Comparison of ENCODE assay signal across 16 cellular contexts in the genomic region with DNA sequence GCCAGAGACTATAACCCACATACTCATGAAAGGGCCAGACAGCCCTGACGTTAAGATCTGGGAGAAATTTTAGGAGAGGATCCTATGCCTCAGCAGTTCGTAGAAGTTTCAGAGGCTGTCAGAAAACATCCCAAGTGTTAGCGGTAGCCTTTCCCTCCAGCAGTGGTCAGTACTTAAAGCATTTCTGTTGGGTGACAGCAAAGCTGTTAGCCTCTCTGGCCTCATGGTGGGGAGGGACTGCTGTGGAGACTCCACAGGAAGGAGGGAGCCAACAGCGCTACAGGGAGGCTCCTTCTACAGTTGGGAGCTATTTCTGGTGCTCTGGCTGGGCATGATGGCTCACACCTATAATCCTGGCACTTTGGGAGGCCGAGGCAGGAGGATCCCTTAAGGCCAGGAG. TPM values are rescaled to one million over a fixed set of nuclear protein-coding genes. Genes with fewer than 3 reads are reported as not detected.
A peak's percentile ranks its signal among the peaks of the same experiment; 100 is the strongest.
DNase-seq lines count a peak whose midpoint lies in the region; ATAC-seq and TF ChIP-seq lines count a peak whose summit lies in the region.
"Had no signal": no experiment of that assay in that cellular context is flagged by ENCODE, and none has a peak within 500 bp of the region (broad histone marks: within the 10 kb centered on the region; RNA-seq: fewer than 3 reads in every experiment).

No MANE protein-coding gene starts in this region.

- CTCF ChIA-PET in mammary epithelial cell (lab: Charles Lee; ENCODE audit: low non-redundant PET): interaction anchor here (0.6 kb wide), 2 partner anchors 177 to 181 kb away, joined by 5 to 6 read pairs; a partner anchor contains a TSS

- no peak overlapping the region for H2AFZ ChIP-seq in mammary epithelial cell (ENCODE audit: low read depth, low read length)
- H2AFZ ChIP-seq: parathyroid adenoma had no signal

- in situ Hi-C loops in mammary epithelial cell (cut with MboI; ENCODE audit: low sequenced_read_pairs in 2 of 2): loop anchor here in 1 of 2 donors (5.0 to 25.0 kb wide), 2 partner anchors 178 to 313 kb away; a partner anchor contains a TSS

- no peak overlapping the region for H2AK5ac ChIP-seq in mesendoderm (ENCODE audit: low read length)

- TF ChIP-seq CTCF in natural killer cell (IDR thresholded peaks at IDR 0.05) (no peak), mammary epithelial cell (conservative IDR thresholded peaks at IDR 0.05 in 1 of 2, IDR thresholded peaks at IDR 0.05 in 1 of 2; ENCODE audit: extremely low read depth in 1 of 2, insufficient read depth in 1 of 2, low read depth in 1 of 2, low read length in 2 of 2) (no peak), upper lobe of right lung (IDR thresholded peaks at IDR 0.05) (no peak)

- H3K23ac ChIP-seq in mesendoderm (ENCODE audit: low read length): no peak overlapping the region

- H2BK5ac ChIP-seq in mesendoderm (ENCODE audit: low read length): peak overlapping the region; percentile 48

- H3K9me3 ChIP-seq in mammary epithelial cell (replicated peaks; ENCODE audit: insufficient read depth, low read length) (no peaks in the 10 kb centered on the region), upper lobe of right lung (no peaks in the 10 kb centered on the region)
- H3K9me3 ChIP-seq: ascending aorta had no signal

- dilution Hi-C loops in mammary epithelial cell (cut with HindIII; ENCODE audit: low sequenced_read_pairs): no loop called here

- peak overlapping the region; percentile 53 for H3K56ac ChIP-seq in mesendoderm (ENCODE audit: low read length)

- H3K4me2 ChIP-seq in mammary epithelial cell (ENCODE audit: insufficient read depth, low read depth, low read length): peak overlapping the region; percentile 73
- H3K4me2 ChIP-seq in mesendoderm (ENCODE audit: low read length): no peak overlapping the region

- H3K4me1 Mint-ChIP-seq in natural killer cell: peaks cover 4 to 7% of the 10 kb centered on the region in 2 donors
- H3K4me1 Mint-ChIP-seq in natural killer cell treated with Interleukin-12 subunit alpha and Interleukin-12 subunit beta and Interleukin-15 and Interleukin-18, amount 100 ng/mL, for 72 hours (ENCODE audit: low read depth in 2 of 2): peaks cover 0 to under 1% of the 10 kb centered on the region in 2 donors
- peaks cover 0 to 5% (median 2%) of the 10 kb centered on the region in 4 donors for H3K4me1 Mint-ChIP-seq in naive thymus-derived CD8-positive, alpha-beta T cell

- H3K4ac ChIP-seq in mesendoderm (ENCODE audit: low read depth, low read length): peak overlapping the region; percentile 87

- 100% methylated on average over 3 of the region's 5 CpGs for WGBS in mammary epithelial cell (ENCODE audit: low coverage, missing lambda C conversion rate)
- WGBS in mesendoderm (ENCODE audit: extremely low coverage, insufficient coverage, low lambda C conversion rate): no CpG with 5 or more reads among the region's 5 CpGs

- peaks cover 5% of the 10 kb centered on the region for H3K79me1 ChIP-seq in mesendoderm (ENCODE audit: low read length)

- POLR2A ChIA-PET in naive thymus-derived CD8-positive, alpha-beta T cell (lab: Charles Lee): no interaction called here

- H3K36me3 ChIP-seq in mammary epithelial cell (ENCODE audit: insufficient read depth, low read length) (peaks cover 4% of the 10 kb centered on the region), mesendoderm (ENCODE audit: control insufficient read depth, insufficient read depth, low read length) (peaks cover 9% of the 10 kb centered on the region), upper lobe of right lung (peaks cover 48% of the 10 kb centered on the region)

- intact Hi-C loops in natural killer cell (cut with micrococcal nuclease) (loop anchor here (5.0 kb wide), 4 partner anchors 38 to 333 kb away; a partner anchor contains a TSS), mammary epithelial cell (cut with micrococcal nuclease) (loop anchor here (5.0 kb wide), 1 partner anchor 163 kb away; a partner anchor contains a TSS), upper lobe of right lung (cut with DNase I) (loop anchor here (5.0 kb wide), 1 partner anchor 163 kb away; a partner anchor contains a TSS)

- BruUV-seq in mammary epithelial cell (replicated peaks; lab: Mats Ljungman, UMichigan): no TSS peak

- H3K9ac ChIP-seq in mammary epithelial cell (ENCODE audit: insufficient read depth, low read length): no peak overlapping the region
- H3K9ac ChIP-seq in mesendoderm (ENCODE audit: low read length): peak overlapping the region; percentile 7
- H3K9ac ChIP-seq: parathyroid adenoma had no signal

- H4K8ac ChIP-seq in mesendoderm (ENCODE audit: low read depth, low read length): no peak overlapping the region

- DNase-seq in natural killer cell: no peak
- DNase-seq in natural killer cell treated with Interleukin-12 subunit alpha and Interleukin-12 subunit beta and Interleukin-15 and Interleukin-18, amount 100 ng/mL, for 72 hours (ENCODE audit: low spot score): no peak
- DNase-seq in mammary epithelial cell: no peak
- peak; percentile 65 for DNase-seq in mesendoderm
- DNase-seq in upper lobe of right lung: no peak
- no peak for DNase-seq in NCI-H526 (lab: John Stamatoyannopoulos, UW)
- no peak for DNase-seq in naive thymus-derived CD8-positive, alpha-beta T cell
- DNase-seq: AML-193, DMS153, HFFc6, NCI-H1930, NCI-H748 treated with DMSO at 0.1 percent for 48 hours had no signal

- no peak overlapping the region for H2BK15ac ChIP-seq in mesendoderm (replicated peaks; ENCODE audit: low read depth)

- H3K18ac ChIP-seq in mesendoderm (ENCODE audit: low read length): peak overlapping the region; percentile 81

- H3K4me3 Mint-ChIP-seq in natural killer cell: no peak overlapping the region
- H3K4me3 Mint-ChIP-seq in natural killer cell treated with Interleukin-12 subunit alpha and Interleukin-12 subunit beta and Interleukin-15 and Interleukin-18, amount 100 ng/mL, for 72 hours: no peak overlapping the region
- no peak overlapping the region for H3K4me3 Mint-ChIP-seq in naive thymus-derived CD8-positive, alpha-beta T cell
- H3K4me3 Mint-ChIP-seq: HFFc6; T-helper 1 cell treated with Interleukin-12 subunit alpha and Interleukin-12 subunit beta and Interleukin-4 antibody, amounts not matched to agents 30 μg/mL and 1 μg/mL, for 36 hours had no signal

- H3K27me3 Mint-ChIP-seq in natural killer cell (ENCODE audit: low read depth in 2 of 2): no peaks in the 10 kb centered on the region
- H3K27me3 Mint-ChIP-seq in natural killer cell treated with Interleukin-12 subunit alpha and Interleukin-12 subunit beta and Interleukin-15 and Interleukin-18, amount 100 ng/mL, for 72 hours: no peaks in the 10 kb centered on the region
- H3K27me3 Mint-ChIP-seq in naive thymus-derived CD8-positive, alpha-beta T cell: no peaks in the 10 kb centered on the region

- H4K20me1 ChIP-seq in mammary epithelial cell (ENCODE audit: insufficient read depth, low read length): no peaks in the 10 kb centered on the region

- no peak overlapping the region for H4K5ac ChIP-seq in mesendoderm (ENCODE audit: low read length)

- ATAC-seq in natural killer cell (no peak), upper lobe of right lung (no peak), GM21390 (IDR thresholded peaks at IDR 0.05; ENCODE audit: unreplicated experiment) (no peak)
- no peak for ATAC-seq in natural killer cell treated with Interleukin-12 subunit alpha and Interleukin-12 subunit beta and Interleukin-15 and Interleukin-18, amount 100 ng/mL, for 72 hours
- ATAC-seq in naive thymus-derived CD8-positive, alpha-beta T cell: no peak

- H3K27ac ChIP-seq in mammary epithelial cell (ENCODE audit: insufficient read depth, low read depth, low read length) (peak overlapping the region; percentile 19), mesendoderm (ENCODE audit: low read depth, low read length) (peak overlapping the region; percentile 86), upper lobe of right lung (peak overlapping the region; percentile 13)
- H3K27ac ChIP-seq: ascending aorta, parathyroid adenoma had no signal

- H3K4me3 ChIP-seq in mammary epithelial cell (replicated peaks in 1 of 3; ENCODE audit: insufficient read depth in 1 of 3, low read depth in 2 of 3, low read length in 3 of 3) (no peak overlapping the region), mesendoderm (ENCODE audit: low read length) (no peak overlapping the region), upper lobe of right lung (no peak overlapping the region)
- H3K4me3 ChIP-seq: ascending aorta had no signal

- H3K9me3 Mint-ChIP-seq in natural killer cell: no peaks in the 10 kb centered on the region
- no peaks in the 10 kb centered on the region for H3K9me3 Mint-ChIP-seq in natural killer cell treated with Interleukin-12 subunit alpha and Interleukin-12 subunit beta and Interleukin-15 and Interleukin-18, amount 100 ng/mL, for 72 hours
- H3K9me3 Mint-ChIP-seq in naive thymus-derived CD8-positive, alpha-beta T cell: no peaks in the 10 kb centered on the region
- H3K9me3 Mint-ChIP-seq: HFFc6; T-helper 1 cell treated with Interleukin-12 subunit alpha and Interleukin-12 subunit beta and Interleukin-4 antibody, amounts not matched to agents 30 μg/mL and 1 μg/mL, for 36 hours had no signal

- H3K27me3 ChIP-seq in mammary epithelial cell (ENCODE audit: insufficient read depth, low read length): no peaks in the 10 kb centered on the region
- H3K27me3 ChIP-seq in mesendoderm (ENCODE audit: insufficient read depth, low read length, poor library complexity): no peaks in the 10 kb centered on the region
- no peaks in the 10 kb centered on the region for H3K27me3 ChIP-seq in upper lobe of right lung
- H3K27me3 ChIP-seq: ascending aorta had no signal

- peak overlapping the region; percentile 2 to 25 for H3K27ac Mint-ChIP-seq in natural killer cell
- H3K27ac Mint-ChIP-seq in natural killer cell treated with Interleukin-12 subunit alpha and Interleukin-12 subunit beta and Interleukin-15 and Interleukin-18, amount 100 ng/mL, for 72 hours: peak overlapping the region in 1 of 2 donors; percentile 45
- H3K27ac Mint-ChIP-seq in naive thymus-derived CD8-positive, alpha-beta T cell: no peak overlapping the region
- H3K27ac Mint-ChIP-seq: HFFc6; T-helper 1 cell treated with Interleukin-12 subunit alpha and Interleukin-12 subunit beta and Interleukin-4 antibody, amounts not matched to agents 30 μg/mL and 1 μg/mL, for 36 hours had no signal

- H2BK120ac ChIP-seq in mesendoderm (ENCODE audit: low read depth, low read length): no peak overlapping the region

- H3K4me1 ChIP-seq in mammary epithelial cell (ENCODE audit: insufficient read depth, low read length) (peaks cover 18% of the 10 kb centered on the region), mesendoderm (ENCODE audit: control insufficient read depth, low read depth, low read length) (peaks cover 13% of the 10 kb centered on the region), upper lobe of right lung (peaks cover 15% of the 10 kb centered on the region)
- H3K4me1 ChIP-seq: parathyroid adenoma had no signal

- no peaks in the 10 kb centered on the region for H3K36me3 Mint-ChIP-seq in natural killer cell
- no peaks in the 10 kb centered on the region for H3K36me3 Mint-ChIP-seq in natural killer cell treated with Interleukin-12 subunit alpha and Interleukin-12 subunit beta and Interleukin-15 and Interleukin-18, amount 100 ng/mL, for 72 hours
- H3K36me3 Mint-ChIP-seq in naive thymus-derived CD8-positive, alpha-beta T cell: peaks cover 0 to 22% (median 2%) of the 10 kb centered on the region in 3 donors

- no peaks in the 10 kb centered on the region for H3K79me2 ChIP-seq in mammary epithelial cell (ENCODE audit: insufficient read depth, low read length)
- no peaks in the 10 kb centered on the region for H3K79me2 ChIP-seq in mesendoderm (ENCODE audit: control insufficient read depth, insufficient read depth, low read length)
- H3K79me2 ChIP-seq: parathyroid adenoma had no signal

RNA-seq across cellular contexts. Expression of a gene that starts 27.4 kb away (rescaled TPM):
- total RNA-seq in natural killer cell: 10 to 100 TPM; 72.3 to 91.5 (median 81.0) TPM
- total RNA-seq in natural killer cell treated with Interleukin-12 subunit alpha and Interleukin-12 subunit beta and Interleukin-15 and Interleukin-18, amount 100 ng/mL, for 72 hours: 10 to 100 TPM; 94.3 to 96.4 TPM
- total RNA-seq in mammary epithelial cell: 10 to 100 TPM; 16.4 to 39.5 TPM
- polyA plus RNA-seq in mammary epithelial cell: 41.3 TPM
- 31.6 TPM for polyA minus RNA-seq in mammary epithelial cell
- 18.1 TPM for polyA plus RNA-seq in mesendoderm (2013, experiment 1 of 2)
- 18.5 TPM for polyA plus RNA-seq in mesendoderm (2013, experiment 2 of 2)
- 43.1 TPM for total RNA-seq in upper lobe of right lung
- 10 to 100 TPM; 26.9 to 29.6 TPM for total RNA-seq in naive thymus-derived CD8-positive, alpha-beta T cell
- polyA plus RNA-seq in naive thymus-derived CD8-positive, alpha-beta T cell: 10 to 100 TPM; 71.5 to 97.7 (median 80.1) TPM

Comparison
In these comparisons a context has a peak if more than half of its experiments do, and no peak if none do; other contexts are left out.
1. H3K27ac Mint-ChIP-seq: peak in natural killer cell (2 of 2); none in naive thymus-derived CD8-positive, alpha-beta T cell (0 of 10).
2. H3K27ac ChIP-seq: peak in every context shown above with its lines; median percentile 86 in mesendoderm; 19 in mammary epithelial cell; 13 in upper lobe of right lung.